15 cellular contexts compared by ENCODE assay signal in genomic region chr1:223016890-223017289, GRCh38.
DNase-seq lines count a peak whose midpoint lies in the region; ATAC-seq and TF ChIP-seq lines count a peak whose summit lies in the region.
"Had no signal": no experiment of that assay in that cellular context is flagged by ENCODE, and none has a peak within 500 bp of the region (broad histone marks: within the 10 kb centered on the region; RNA-seq: fewer than 3 reads in every experiment).

No MANE protein-coding gene starts in this region.

- no peaks in the 10 kb centered on the region for H3K9me3 ChIP-seq in lung (ENCODE audit: control insufficient read depth in 2 of 2, insufficient read depth in 1 of 2, low read length in 1 of 2)
- no peaks in the 10 kb centered on the region for H3K9me3 ChIP-seq in A673 (ENCODE audit: low read depth, low read length, poor library complexity, severe bottlenecking)
- H3K9me3 ChIP-seq: HAP-1 had no signal

- H3K4me3 Mint-ChIP-seq in progenitor cell of endocrine pancreas (ENCODE audit: low read depth) = no peak overlapping the region
- H3K4me3 Mint-ChIP-seq: CD8-positive, alpha-beta T cell; IgD-negative memory B cell had no signal

- H3K27ac ChIP-seq in lung (ENCODE audit: low read depth in 1 of 2, low read length in 1 of 2) (peak overlapping the region; percentile 26 to 79), A673 (ENCODE audit: low read depth, low read length, poor library complexity, severe bottlenecking) (no peak overlapping the region)

- H3K36me3 Mint-ChIP-seq in progenitor cell of endocrine pancreas (ENCODE audit: insufficient read depth) = no peaks in the 10 kb centered on the region
- H3K36me3 Mint-ChIP-seq: CD8-positive, alpha-beta T cell; IgD-negative memory B cell had no signal

- H3K4me1 ChIP-seq in lung (ENCODE audit: control insufficient read depth in 2 of 2, insufficient read depth in 2 of 2, low read length in 2 of 2) = peaks cover 0 to 5% of the 10 kb centered on the region in 2 donors
- peaks cover under 1% of the 10 kb centered on the region for H3K4me1 ChIP-seq in A673 (ENCODE audit: insufficient read depth, low read length, poor library complexity, severe bottlenecking)
- H3K4me1 ChIP-seq: HAP-1 had no signal

- ATAC-seq in lung (ENCODE audit: insufficient read depth, low FRiP score) (no peak), GM18502 (IDR thresholded peaks at IDR 0.05; ENCODE audit: poor library complexity, unreplicated experiment) (no peak), HG03159 (IDR thresholded peaks at IDR 0.05; ENCODE audit: unreplicated experiment) (no peak)
- ATAC-seq: CD8-positive, alpha-beta T cell had no signal

- H3K27me3 ChIP-seq in lung (ENCODE audit: control insufficient read depth, insufficient read depth) = no peaks in the 10 kb centered on the region
- H3K27me3 ChIP-seq in A673 (replicated peaks; ENCODE audit: insufficient read depth, low read depth, low read length, poor library complexity) = no peaks in the 10 kb centered on the region

- in situ Hi-C loops in GM13976 (cut with MboI; ENCODE audit: low sequenced_read_pairs, unreplicated experiment) = no loop called here

- CTCF ChIA-PET in A673 (lab: Charles Lee) = no interaction called here

- DNase-seq in GM13976 (ENCODE audit: low spot score) = peak; percentile 10
- peak; percentile 23 for DNase-seq in NCI-H69 (lab: John Stamatoyannopoulos, UW)
- no peak for DNase-seq in lung (ENCODE audit: low spot score)
- DNase-seq in progenitor cell of endocrine pancreas (ENCODE audit: low spot score, unreplicated experiment) = no peak
- DNase-seq in A673 (ENCODE audit: low spot score) = no peak
- DNase-seq: CD8-positive, alpha-beta T cell; DMS 273 treated with DMSO at 0.1 percent for 48 hours; MV-4-11; NCI-H1417 treated with DMSO at 0.1 percent for 48 hours; NCI-H2029; NCI-H2171 treated with DMSO at 0.1 percent for 48 hours had no signal

- no peak overlapping the region for H3K4me3 ChIP-seq in lung
- no peak overlapping the region for H3K4me3 ChIP-seq in A673 (ENCODE audit: low read depth, low read length, poor library complexity, severe bottlenecking)
- H3K4me3 ChIP-seq: HAP-1 had no signal

- no peaks in the 10 kb centered on the region for H3K9me3 Mint-ChIP-seq in progenitor cell of endocrine pancreas (ENCODE audit: low read depth)
- H3K9me3 Mint-ChIP-seq: CD8-positive, alpha-beta T cell; IgD-negative memory B cell had no signal

- H3K27ac Mint-ChIP-seq in progenitor cell of endocrine pancreas = peak overlapping the region; percentile 39
- H3K27ac Mint-ChIP-seq: CD8-positive, alpha-beta T cell; IgD-negative memory B cell had no signal

- no peaks in the 10 kb centered on the region for H3K36me3 ChIP-seq in lung (ENCODE audit: control insufficient read depth in 2 of 2, insufficient read depth in 2 of 2, low read length in 2 of 2)
- H3K36me3 ChIP-seq in A673 (ENCODE audit: insufficient read depth, low read length, poor library complexity, severe bottlenecking) = no peaks in the 10 kb centered on the region
- H3K36me3 ChIP-seq: HAP-1 had no signal

- 85 to 92% methylated on average over 6 of the region's 6 CpGs for WGBS in lung, 2 donors

- TF ChIP-seq CTCF in GM13976 (IDR thresholded peaks at IDR 0.05; ENCODE audit: borderline replicate concordance, control extremely low read depth, extremely low read depth, insufficient read depth, missing control alignments) (no peak), lung (IDR thresholded peaks at IDR 0.05; ENCODE audit: control extremely low read depth, extremely low read depth) (no peak), progenitor cell of endocrine pancreas (IDR thresholded peaks at IDR 0.05; ENCODE audit: unreplicated experiment) (no peak), A673 (conservative IDR thresholded peaks at IDR 0.05; ENCODE audit: low read depth, low read length) (no peak)

- no TSS peak for BruUV-seq in A673 (replicated peaks; lab: Mats Ljungman, UMichigan)

- H3K4me1 Mint-ChIP-seq in progenitor cell of endocrine pancreas (ENCODE audit: low read depth) = peaks cover 22% of the 10 kb centered on the region
- H3K4me1 Mint-ChIP-seq: IgD-negative memory B cell had no signal

- peaks cover 32% of the 10 kb centered on the region for H3K27me3 Mint-ChIP-seq in progenitor cell of endocrine pancreas

- POLR2A ChIA-PET in A673 (lab: Charles Lee; ENCODE audit: low non-redundant PET) = no interaction called here

- intact Hi-C loops in A673 (cut with micrococcal nuclease; ENCODE audit: unreplicated experiment) = loop anchor here (1.0 kb wide), 1 partner anchor 12 kb away; no protein-coding TSS in a partner anchor

Comparison
In these comparisons a context has a peak if more than half of its experiments do, and no peak if none do; other contexts are left out.
1. DNase-seq: peak in GM13976 (single experiment) and NCI-H69 (single experiment); none in lung (single experiment), progenitor cell of endocrine pancreas (single experiment) and A673 (single experiment).